1 cellular context compared by ENCODE assay signal in the genomic region with DNA sequence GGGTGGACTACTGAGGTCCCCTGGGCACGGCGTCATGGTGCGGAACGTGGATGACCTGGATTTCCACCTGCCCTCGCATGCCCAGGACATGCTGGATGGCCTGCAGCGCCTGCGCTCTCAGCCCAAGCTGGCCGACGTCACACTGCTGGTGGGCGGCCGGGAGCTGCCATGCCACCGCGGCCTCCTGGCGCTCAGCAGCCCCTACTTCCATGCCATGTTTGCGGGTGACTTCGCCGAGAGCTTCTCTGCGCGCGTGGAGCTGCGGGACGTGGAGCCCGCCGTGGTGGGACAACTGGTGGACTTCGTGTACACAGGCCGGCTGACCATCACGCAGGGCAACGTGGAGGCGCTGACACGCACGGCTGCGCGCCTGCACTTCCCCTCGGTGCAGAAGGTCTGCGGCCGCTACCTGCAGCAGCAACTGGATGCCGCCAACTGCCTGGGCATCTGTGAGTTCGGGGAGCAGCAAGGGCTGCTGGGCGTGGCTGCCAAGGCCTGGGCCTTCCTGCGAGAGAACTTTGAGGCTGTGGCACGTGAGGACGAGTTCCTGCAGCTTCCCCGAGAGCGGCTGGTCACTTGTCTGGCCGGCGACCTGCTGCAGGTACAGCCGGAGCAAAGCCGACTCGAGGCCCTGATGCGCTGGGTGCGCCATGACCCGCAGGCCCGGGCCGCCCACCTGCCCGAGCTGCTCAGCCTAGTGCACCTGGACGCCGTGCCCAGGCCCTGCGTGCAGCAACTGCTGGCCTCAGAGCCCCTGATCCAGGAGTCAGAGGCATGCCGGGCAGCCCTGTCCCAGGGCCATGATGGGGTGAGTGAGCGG.
TF ChIP-seq lines count a peak whose summit lies in the region.

No MANE protein-coding gene starts in this region.

TF ChIP-seq in IMR-90, 13 proteins besides CTCF, POLR2A, EP300 and RAD21:
- no peak for TF ChIP-seq CHD1 (IDR thresholded peaks at IDR 0.05; ENCODE audit: low read depth, low read length)
- no peak for TF ChIP-seq RFX5 (IDR thresholded peaks at IDR 0.05; ENCODE audit: low read depth, low read length)
- no peak for TF ChIP-seq CEBPB (IDR thresholded peaks at IDR 0.05; ENCODE audit: low read depth, low read length)
- no peak for TF ChIP-seq BHLHE40 (IDR thresholded peaks at IDR 0.05; ENCODE audit: low read depth, low read length)
- TF ChIP-seq, protein P1, sequence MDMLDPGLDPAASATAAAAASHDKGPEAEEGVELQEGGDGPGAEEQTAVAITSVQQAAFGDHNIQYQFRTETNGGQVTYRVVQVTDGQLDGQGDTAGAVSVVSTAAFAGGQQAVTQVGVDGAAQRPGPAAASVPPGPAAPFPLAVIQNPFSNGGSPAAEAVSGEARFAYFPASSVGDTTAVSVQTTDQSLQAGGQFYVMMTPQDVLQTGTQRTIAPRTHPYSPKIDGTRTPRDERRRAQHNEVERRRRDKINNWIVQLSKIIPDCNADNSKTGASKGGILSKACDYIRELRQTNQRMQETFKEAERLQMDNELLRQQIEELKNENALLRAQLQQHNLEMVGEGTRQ (IDR thresholded peaks at IDR 0.05; ENCODE audit: low read depth, low read length) = no peak
- TF ChIP-seq MAFK (IDR thresholded peaks at IDR 0.05; ENCODE audit: low read depth, low read length) = no peak
- TF ChIP-seq NFE2L2 (IDR thresholded peaks at IDR 0.05; ENCODE audit: low read depth, low read length) = no peak
- TF ChIP-seq FOS (IDR thresholded peaks at IDR 0.05; ENCODE audit: low read depth, low read length) = no peak
- no peak for TF ChIP-seq SMC3 (IDR thresholded peaks at IDR 0.05; ENCODE audit: low read depth, low read length)
- TF ChIP-seq MXI1 (IDR thresholded peaks at IDR 0.05; ENCODE audit: borderline replicate concordance, low read depth, low read length) = no peak
- TF ChIP-seq, protein P2, sequence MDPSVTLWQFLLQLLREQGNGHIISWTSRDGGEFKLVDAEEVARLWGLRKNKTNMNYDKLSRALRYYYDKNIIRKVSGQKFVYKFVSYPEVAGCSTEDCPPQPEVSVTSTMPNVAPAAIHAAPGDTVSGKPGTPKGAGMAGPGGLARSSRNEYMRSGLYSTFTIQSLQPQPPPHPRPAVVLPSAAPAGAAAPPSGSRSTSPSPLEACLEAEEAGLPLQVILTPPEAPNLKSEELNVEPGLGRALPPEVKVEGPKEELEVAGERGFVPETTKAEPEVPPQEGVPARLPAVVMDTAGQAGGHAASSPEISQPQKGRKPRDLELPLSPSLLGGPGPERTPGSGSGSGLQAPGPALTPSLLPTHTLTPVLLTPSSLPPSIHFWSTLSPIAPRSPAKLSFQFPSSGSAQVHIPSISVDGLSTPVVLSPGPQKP (IDR thresholded peaks at IDR 0.05; ENCODE audit: borderline replicate concordance, low read depth, low read length) = no peak
- no peak for TF ChIP-seq RCOR1 (IDR thresholded peaks at IDR 0.05; ENCODE audit: insufficient replicate concordance, low read length)
- TF ChIP-seq MAZ (IDR thresholded peaks at IDR 0.05; ENCODE audit: borderline replicate concordance, low read depth, low read length) = no peak
